13 cellular contexts compared by ENCODE assay signal in the genomic region with DNA sequence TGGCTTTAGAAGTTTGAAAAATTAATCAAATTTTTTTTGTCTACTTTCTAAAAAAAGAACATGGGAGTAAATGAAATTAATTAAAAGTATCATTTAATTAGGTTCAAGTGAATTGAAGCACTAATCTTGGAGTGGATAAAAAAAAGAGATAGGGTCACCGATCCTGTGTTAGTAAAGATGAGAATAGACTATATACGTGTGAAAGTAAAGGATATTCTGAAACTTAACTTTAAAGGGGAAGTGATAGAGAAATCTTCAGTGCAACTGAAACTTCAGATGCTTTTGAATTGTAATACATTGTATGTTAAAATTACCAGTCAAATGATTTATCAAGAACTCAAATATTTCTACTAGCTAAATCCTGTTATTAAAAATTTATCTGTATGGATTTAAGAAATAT. TPM values are rescaled to one million over a fixed set of nuclear protein-coding genes. Genes with fewer than 3 reads are reported as not detected.
DNase-seq lines count a peak whose midpoint lies in the region; ATAC-seq, FAIRE-seq and TF ChIP-seq lines count a peak whose summit lies in the region.
"Had no signal": no experiment of that assay in that cellular context is flagged by ENCODE, and none has a peak within 500 bp of the region (broad histone marks: within the 10 kb centered on the region; RNA-seq: fewer than 3 reads in every experiment).

No MANE protein-coding gene starts in this region.

- FAIRE-seq in H54 (lab: Jason Lieb, UNC), result peak; percentile 15

- TF ChIP-seq POLR2A in H54 (IDR thresholded peaks at IDR 0.05; ENCODE audit: low read depth, low read length) (no peak), breast epithelium (IDR thresholded peaks at IDR 0.05) (no peak)

- peaks cover 10% of the 10 kb centered on the region for H3K4me1 Mint-ChIP-seq in WTC11
- H3K4me1 Mint-ChIP-seq in stimulated activated naive CD8-positive, alpha-beta T cell treated with anti-CD3 and anti-CD28 coated beads, Interleukin-15, amount 100 ng/mL, for 72 hours, result peaks cover 19% of the 10 kb centered on the region

- TF ChIP-seq CTCF in GM06990 (IDR thresholded peaks at IDR 0.05; ENCODE audit: insufficient read depth, low read length, poor library complexity, severe bottlenecking) (no peak), WTC11 (IDR thresholded peaks at IDR 0.05) (no peak), breast epithelium (IDR thresholded peaks at IDR 0.05) (no peak)

- intact Hi-C loops in breast epithelium (cut with DNase I; ENCODE audit: low total_unique reads), result no loop called here

- no peaks in the 10 kb centered on the region for H3K9me3 ChIP-seq in breast epithelium
- H3K9me3 ChIP-seq: upper lobe of left lung had no signal

- no peak overlapping the region for H3K4me3 Mint-ChIP-seq in WTC11
- H3K4me3 Mint-ChIP-seq in stimulated activated naive CD8-positive, alpha-beta T cell treated with anti-CD3 and anti-CD28 coated beads, Interleukin-15, amount 100 ng/mL, for 72 hours, result no peak overlapping the region
- H3K4me3 Mint-ChIP-seq: activated naive CD4-positive, alpha-beta T cell treated with anti-CD3 and anti-CD28 coated beads, Interleukin-2, amount 50 U/mL, for 24 hours had no signal

- peaks cover 6% of the 10 kb centered on the region for H3K9me3 Mint-ChIP-seq in WTC11
- H3K9me3 Mint-ChIP-seq in stimulated activated naive CD8-positive, alpha-beta T cell treated with anti-CD3 and anti-CD28 coated beads, Interleukin-15, amount 100 ng/mL, for 72 hours, result peaks cover 0 to 12% of the 10 kb centered on the region in 2 donors
- H3K9me3 Mint-ChIP-seq: activated naive CD4-positive, alpha-beta T cell treated with anti-CD3 and anti-CD28 coated beads, Interleukin-2, amount 50 U/mL, for 24 hours had no signal

- peak; percentile 37 for ATAC-seq in GM18907 (IDR thresholded peaks at IDR 0.05; ENCODE audit: unreplicated experiment)
- peak; percentile 43 for ATAC-seq in HG03460 (IDR thresholded peaks at IDR 0.05; ENCODE audit: unreplicated experiment)
- ATAC-seq in WTC11, result no peak
- no peak for ATAC-seq in stimulated activated naive CD8-positive, alpha-beta T cell treated with anti-CD3 and anti-CD28 coated beads, Interleukin-15, amount 100 ng/mL, for 72 hours
- ATAC-seq in HG02840 (IDR thresholded peaks at IDR 0.05; ENCODE audit: low FRiP score, unreplicated experiment), result no peak
- ATAC-seq: sciatic nerve had no signal

- peaks cover 0 to 8% of the 10 kb centered on the region in 2 donors for H3K4me1 ChIP-seq in breast epithelium

- CTCF ChIA-PET in WTC11 (lab: Charles Lee), result no interaction called here

- H3K27me3 Mint-ChIP-seq in WTC11 (ENCODE audit: low read depth), result no peaks in the 10 kb centered on the region
- no peaks in the 10 kb centered on the region for H3K27me3 Mint-ChIP-seq in stimulated activated naive CD8-positive, alpha-beta T cell treated with anti-CD3 and anti-CD28 coated beads, Interleukin-15, amount 100 ng/mL, for 72 hours
- H3K27me3 Mint-ChIP-seq: activated naive CD4-positive, alpha-beta T cell treated with anti-CD3 and anti-CD28 coated beads, Interleukin-2, amount 50 U/mL, for 24 hours had no signal

- no peaks in the 10 kb centered on the region for H3K27me3 ChIP-seq in GM06990 (replicated peaks; ENCODE audit: control insufficient read depth, insufficient read depth, low read length)
- H3K27me3 ChIP-seq in breast epithelium, result no peaks in the 10 kb centered on the region
- H3K27me3 ChIP-seq: upper lobe of left lung had no signal

- H3K36me3 ChIP-seq in GM06990 (ENCODE audit: control insufficient read depth, insufficient read depth, low read length), result peaks cover 1% of the 10 kb centered on the region
- no peaks in the 10 kb centered on the region for H3K36me3 ChIP-seq in breast epithelium

- H3K27ac Mint-ChIP-seq in WTC11, result no peak overlapping the region
- H3K27ac Mint-ChIP-seq in stimulated activated naive CD8-positive, alpha-beta T cell treated with anti-CD3 and anti-CD28 coated beads, Interleukin-15, amount 100 ng/mL, for 72 hours, result no peak overlapping the region
- H3K27ac Mint-ChIP-seq: activated naive CD4-positive, alpha-beta T cell treated with anti-CD3 and anti-CD28 coated beads, Interleukin-2, amount 50 U/mL, for 24 hours had no signal

- peaks cover 47% of the 10 kb centered on the region for H3K36me3 Mint-ChIP-seq in WTC11

- DNase-seq in GM06990 (ENCODE audit: extremely low read depth, insufficient read length) (peak; percentile 22), H54 (ENCODE audit: insufficient read length, low spot score) (no peak), WTC11 (ENCODE audit: low spot score) (no peak), breast epithelium (ENCODE audit: low spot score in 2 of 2) (no peak)
- DNase-seq in stimulated activated naive CD8-positive, alpha-beta T cell treated with anti-CD3 and anti-CD28 coated beads, Interleukin-15, amount 100 ng/mL, for 72 hours, result no peak
- DNase-seq: DMS79 treated with DMSO at 0.1 percent for 48 hours, NCI-H526 treated with DMSO at 0.1 percent for 48 hours, upper lobe of left lung had no signal

- POLR2A ChIA-PET in WTC11 (lab: Charles Lee), result no interaction called here

- H3K4me3 ChIP-seq in GM06990 (replicated peaks; ENCODE audit: low read depth, low read length), result no peak overlapping the region; the same call in 1 of the 2 replicates
- no peak overlapping the region for H3K4me3 ChIP-seq in breast epithelium
- H3K4me3 ChIP-seq: upper lobe of left lung had no signal

- no peak overlapping the region for H3K27ac ChIP-seq in breast epithelium
- H3K27ac ChIP-seq: upper lobe of left lung had no signal

TF ChIP-seq in WTC11, 78 proteins besides CTCF, POLR2A, EP300 and RAD21:
- TF ChIP-seq, protein P1, sequence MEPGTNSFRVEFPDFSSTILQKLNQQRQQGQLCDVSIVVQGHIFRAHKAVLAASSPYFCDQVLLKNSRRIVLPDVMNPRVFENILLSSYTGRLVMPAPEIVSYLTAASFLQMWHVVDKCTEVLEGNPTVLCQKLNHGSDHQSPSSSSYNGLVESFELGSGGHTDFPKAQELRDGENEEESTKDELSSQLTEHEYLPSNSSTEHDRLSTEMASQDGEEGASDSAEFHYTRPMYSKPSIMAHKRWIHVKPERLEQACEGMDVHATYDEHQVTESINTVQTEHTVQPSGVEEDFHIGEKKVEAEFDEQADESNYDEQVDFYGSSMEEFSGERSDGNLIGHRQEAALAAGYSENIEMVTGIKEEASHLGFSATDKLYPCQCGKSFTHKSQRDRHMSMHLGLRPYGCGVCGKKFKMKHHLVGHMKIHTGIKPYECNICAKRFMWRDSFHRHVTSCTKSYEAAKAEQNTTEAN (CRISPR knock-in tag; IDR thresholded peaks at IDR 0.05), result no peak
- TF ChIP-seq ZNF671 (CRISPR knock-in tag; IDR thresholded peaks at IDR 0.05) (no peak), NFE2L1 (CRISPR knock-in tag; IDR thresholded peaks at IDR 0.05) (no peak)
- TF ChIP-seq, protein P2, sequence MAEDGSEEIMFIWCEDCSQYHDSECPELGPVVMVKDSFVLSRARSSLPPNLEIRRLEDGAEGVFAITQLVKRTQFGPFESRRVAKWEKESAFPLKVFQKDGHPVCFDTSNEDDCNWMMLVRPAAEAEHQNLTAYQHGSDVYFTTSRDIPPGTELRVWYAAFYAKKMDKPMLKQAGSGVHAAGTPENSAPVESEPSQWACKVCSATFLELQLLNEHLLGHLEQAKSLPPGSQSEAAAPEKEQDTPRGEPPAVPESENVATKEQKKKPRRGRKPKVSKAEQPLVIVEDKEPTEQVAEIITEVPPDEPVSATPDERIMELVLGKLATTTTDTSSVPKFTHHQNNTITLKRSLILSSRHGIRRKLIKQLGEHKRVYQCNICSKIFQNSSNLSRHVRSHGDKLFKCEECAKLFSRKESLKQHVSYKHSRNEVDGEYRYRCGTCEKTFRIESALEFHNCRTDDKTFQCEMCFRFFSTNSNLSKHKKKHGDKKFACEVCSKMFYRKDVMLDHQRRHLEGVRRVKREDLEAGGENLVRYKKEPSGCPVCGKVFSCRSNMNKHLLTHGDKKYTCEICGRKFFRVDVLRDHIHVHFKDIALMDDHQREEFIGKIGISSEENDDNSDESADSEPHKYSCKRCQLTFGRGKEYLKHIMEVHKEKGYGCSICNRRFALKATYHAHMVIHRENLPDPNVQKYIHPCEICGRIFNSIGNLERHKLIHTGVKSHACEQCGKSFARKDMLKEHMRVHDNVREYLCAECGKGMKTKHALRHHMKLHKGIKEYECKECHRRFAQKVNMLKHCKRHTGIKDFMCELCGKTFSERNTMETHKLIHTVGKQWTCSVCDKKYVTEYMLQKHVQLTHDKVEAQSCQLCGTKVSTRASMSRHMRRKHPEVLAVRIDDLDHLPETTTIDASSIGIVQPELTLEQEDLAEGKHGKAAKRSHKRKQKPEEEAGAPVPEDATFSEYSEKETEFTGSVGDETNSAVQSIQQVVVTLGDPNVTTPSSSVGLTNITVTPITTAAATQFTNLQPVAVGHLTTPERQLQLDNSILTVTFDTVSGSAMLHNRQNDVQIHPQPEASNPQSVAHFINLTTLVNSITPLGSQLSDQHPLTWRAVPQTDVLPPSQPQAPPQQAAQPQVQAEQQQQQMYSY (CRISPR knock-in tag; IDR thresholded peaks at IDR 0.05), result no peak

RNA-seq across cellular contexts. Expression of gene NHLRC2, which starts 4.8 kb away (rescaled TPM):
- 37.9 to 40.7 TPM (median 38.4 TPM) in 3 replicates for total RNA-seq in WTC11 (2021)
- 10 to 100 TPM; 36.4 to 84.3 (median 56.0) TPM for total RNA-seq in breast epithelium

RNA-seq across cellular contexts. Expression of gene DCLRE1A, which starts 5.4 kb away (rescaled TPM):
- total RNA-seq in WTC11 (2021) (10.5 to 11.8 TPM (median 11.3 TPM) in 3 replicates), breast epithelium (1 to 10 TPM; 4.0 to 7.5 (median 4.3) TPM)

Comparison
In these comparisons a context has a peak if more than half of its experiments do, and no peak if none do; other contexts are left out.
1. ATAC-seq: peak in GM18907 (single experiment) and HG03460 (single experiment); none in WTC11 (single experiment), stimulated activated naive CD8-positive, alpha-beta T cell treated with anti-CD3 and anti-CD28 coated beads, Interleukin-15, amount 100 ng/mL, for 72 hours (single experiment) and HG02840 (single experiment).